Comparison of ENCODE assay signal across 1 cellular context in genomic region chr5:131169810-131170539, GRCh38.
TF ChIP-seq lines count a peak whose summit lies in the region.

No MANE protein-coding gene starts in this region.

TF ChIP-seq in HepG2, 621 proteins besides CTCF, POLR2A, EP300 and RAD21 (continued from another document and continues in another):
- no peak for TF ChIP-seq ZBTB40 (IDR thresholded peaks at IDR 0.05)
- TF ChIP-seq ZBTB40 (CRISPR knock-in tag; IDR thresholded peaks at IDR 0.05): no peak
- TF ChIP-seq ZNF510 (CRISPR knock-in tag; IDR thresholded peaks at IDR 0.05; ENCODE audit: low read depth): peak; percentile 68; the same call in 1 of the 2 replicates
- TF ChIP-seq BRCA1 (CRISPR knock-in tag; IDR thresholded peaks at IDR 0.05): no peak
- no peak for TF ChIP-seq ETV6 (CRISPR knock-in tag; conservative IDR thresholded peaks at IDR 0.05)
- 0 out of 2 replicates have a peak, but pooled peaks have one; percentile 16 for TF ChIP-seq TSC22D2 (CRISPR knock-in tag; IDR thresholded peaks at IDR 0.05; ENCODE audit: borderline replicate concordance)
- TF ChIP-seq NONO (IDR thresholded peaks at IDR 0.05): no peak
- no peak for TF ChIP-seq NONO (CRISPR knock-in tag; conservative IDR thresholded peaks at IDR 0.05)
- no peak for TF ChIP-seq TAF15 (IDR thresholded peaks at IDR 0.05; ENCODE audit: low read depth, low read length, poor library complexity, severe bottlenecking)
- TF ChIP-seq MAFK (conservative IDR thresholded peaks at IDR 0.05 in 1 of 2, IDR thresholded peaks at IDR 0.05 in 1 of 2; ENCODE audit: low read length in 2 of 2): peak in 1 of 2 experiments; percentile 27; a peak in 1 of 4 replicates
- TF ChIP-seq ZNF333 (CRISPR knock-in tag; IDR thresholded peaks at IDR 0.05; ENCODE audit: borderline replicate concordance): no peak
- no peak for TF ChIP-seq ZNF773 (CRISPR knock-in tag; IDR thresholded peaks at IDR 0.05; ENCODE audit: borderline replicate concordance)
- no peak for TF ChIP-seq NR2F6 (IDR thresholded peaks at IDR 0.05)
- no peak for TF ChIP-seq NR2F6 (CRISPR knock-in tag; IDR thresholded peaks at IDR 0.05)
- no peak for TF ChIP-seq NFYC (CRISPR knock-in tag; IDR thresholded peaks at IDR 0.05)
- TF ChIP-seq USF2 (IDR thresholded peaks at IDR 0.05; ENCODE audit: low read depth, low read length): no peak
- TF ChIP-seq USF2 (CRISPR knock-in tag; IDR thresholded peaks at IDR 0.05; ENCODE audit: borderline replicate concordance): no peak
- TF ChIP-seq ZNF580 (CRISPR knock-in tag; IDR thresholded peaks at IDR 0.05; ENCODE audit: borderline replicate concordance, low read depth): no peak
- TF ChIP-seq ZNF549 (CRISPR knock-in tag; IDR thresholded peaks at IDR 0.05): no peak
- no peak for TF ChIP-seq HOXA7 (CRISPR knock-in tag; IDR thresholded peaks at IDR 0.05)
- TF ChIP-seq IKZF1 (IDR thresholded peaks at IDR 0.05): no peak
- TF ChIP-seq JUN (CRISPR knock-in tag; IDR thresholded peaks at IDR 0.05): no peak
- no peak for TF ChIP-seq RARA (CRISPR knock-in tag; IDR thresholded peaks at IDR 0.05)
- TF ChIP-seq HOXA9 (CRISPR knock-in tag; IDR thresholded peaks at IDR 0.05; ENCODE audit: borderline replicate concordance): no peak
- TF ChIP-seq NR2C2 (CRISPR knock-in tag; IDR thresholded peaks at IDR 0.05; ENCODE audit: borderline replicate concordance): no peak
- TF ChIP-seq ZSCAN29 (CRISPR knock-in tag; conservative IDR thresholded peaks at IDR 0.05): 0 out of 2 replicates have a peak, but pooled peaks have one; percentile 40
- no peak for TF ChIP-seq ZNF639 (CRISPR knock-in tag; conservative IDR thresholded peaks at IDR 0.05)
- TF ChIP-seq POLR2G (IDR thresholded peaks at IDR 0.05; ENCODE audit: low read depth, low read length): no peak
- TF ChIP-seq KLF9 (CRISPR knock-in tag; IDR thresholded peaks at IDR 0.05; ENCODE audit: low read depth): no peak
- no peak for TF ChIP-seq ZNF780A (CRISPR knock-in tag; IDR thresholded peaks at IDR 0.05)
- TF ChIP-seq ZNF629 (CRISPR knock-in tag; conservative IDR thresholded peaks at IDR 0.05): no peak
- no peak for TF ChIP-seq SUZ12 (IDR thresholded peaks at IDR 0.05; ENCODE audit: low read depth, low read length)
- no peak for TF ChIP-seq E2F2 (CRISPR knock-in tag; IDR thresholded peaks at IDR 0.05; ENCODE audit: borderline replicate concordance)
- no peak for TF ChIP-seq SIX1 (CRISPR knock-in tag; IDR thresholded peaks at IDR 0.05; ENCODE audit: borderline replicate concordance)
- TF ChIP-seq ZBTB3 (CRISPR knock-in tag; IDR thresholded peaks at IDR 0.05; ENCODE audit: borderline replicate concordance, low read depth): peak; percentile 27; the same call in 1 of the 2 replicates
- TF ChIP-seq ZNF577 (CRISPR knock-in tag; IDR thresholded peaks at IDR 0.05; ENCODE audit: borderline replicate concordance, low read depth): no peak
- TF ChIP-seq ZBTB37 (CRISPR knock-in tag; IDR thresholded peaks at IDR 0.05): no peak
- no peak for TF ChIP-seq HDAC1 (CRISPR knock-in tag; IDR thresholded peaks at IDR 0.05)
- no peak for TF ChIP-seq REPIN1 (CRISPR knock-in tag; IDR thresholded peaks at IDR 0.05; ENCODE audit: borderline replicate concordance, low read depth)
- TF ChIP-seq BCL6 (CRISPR knock-in tag; IDR thresholded peaks at IDR 0.05): no peak; the same call in 1 of the 2 replicates
- no peak for TF ChIP-seq TBL1XR1 (IDR thresholded peaks at IDR 0.05; ENCODE audit: borderline replicate concordance, low read length, partially characterized antibody)
- TF ChIP-seq DRAP1 (CRISPR knock-in tag; IDR thresholded peaks at IDR 0.05): no peak
- no peak for TF ChIP-seq PATZ1 (CRISPR knock-in tag; IDR thresholded peaks at IDR 0.05)
- TF ChIP-seq ZBTB10 (CRISPR knock-in tag; IDR thresholded peaks at IDR 0.05; ENCODE audit: borderline replicate concordance): no peak
- no peak for TF ChIP-seq DR1 (CRISPR knock-in tag; IDR thresholded peaks at IDR 0.05)
